ENCODE assay signal across 21 cellular contexts in genomic region chr7:40749877-40750276, GRCh38.
A peak's percentile ranks its signal among the peaks of the same experiment; 100 is the strongest.
DNase-seq lines count a peak whose midpoint lies in the region; ATAC-seq, FAIRE-seq and TF ChIP-seq lines count a peak whose summit lies in the region.
"Had no signal": no experiment of that assay in that cellular context is flagged by ENCODE, and none has a peak within 500 bp of the region (broad histone marks: within the 10 kb centered on the region; RNA-seq: fewer than 3 reads in every experiment).

No MANE protein-coding gene starts in this region.

- H3K4me2 ChIP-seq in astrocyte (ENCODE audit: low read length): peak overlapping the region; percentile 38

- no peaks in the 10 kb centered on the region for H3K9me3 Mint-ChIP-seq in astrocyte (ENCODE audit: unreplicated experiment)
- peaks cover 0 to 17% (median 7%) of the 10 kb centered on the region in 8 donors for H3K9me3 Mint-ChIP-seq in CD4-positive, alpha-beta memory T cell
- H3K9me3 Mint-ChIP-seq: activated naive CD4-positive, alpha-beta T cell treated with anti-CD3 and anti-CD28 coated beads, Interleukin-2, amount 10 ng/mL, durations not matched to agents 7 days and 5 days; H9; naive B cell; T-cell had no signal

- no peaks in the 10 kb centered on the region for H3K36me3 Mint-ChIP-seq in astrocyte (ENCODE audit: low read depth, unreplicated experiment)
- H3K36me3 Mint-ChIP-seq in CD4-positive, alpha-beta memory T cell: no peaks in the 10 kb centered on the region
- H3K36me3 Mint-ChIP-seq: activated CD4-positive, alpha-beta memory T cell treated with anti-CD3 and anti-CD28 coated beads for 36 hours; activated naive CD4-positive, alpha-beta T cell treated with anti-CD3 and anti-CD28 coated beads, Interleukin-2, amount 10 ng/mL, durations not matched to agents 7 days and 5 days; naive B cell; T-cell had no signal

- no peak overlapping the region for H3K27ac ChIP-seq in astrocyte (ENCODE audit: low read depth, low read length)
- no peak overlapping the region for H3K27ac ChIP-seq in CD4-positive, alpha-beta memory T cell (ENCODE audit: low read depth, low read length)
- H3K27ac ChIP-seq: HL-60, VCaP had no signal

- H3K4me3 ChIP-seq in AG04449 (ENCODE audit: low read depth, low read length) (no peak overlapping the region), astrocyte (ENCODE audit: insufficient read depth, low read depth, low read length) (no peak overlapping the region)
- no peak overlapping the region for H3K4me3 ChIP-seq in CD4-positive, alpha-beta memory T cell (ENCODE audit: low read length in 2 of 2)
- H3K4me3 ChIP-seq: lung had no signal

- intact Hi-C loops in CD4-positive, alpha-beta memory T cell (cut with micrococcal nuclease): no loop called here

- DNase-seq in AG04449 (ENCODE audit: low read depth, low spot score) (peak; percentile 49), HS-27A (ENCODE audit: low read depth) (peak; percentile 43), astrocyte (ENCODE audit: low read depth) (peak; percentile 66), middle frontal gyrus (ENCODE audit: extremely low spot score, low spot score) (peak; percentile 12), NCI-H2081 (lab: John Stamatoyannopoulos, UW) (no peak), SHP77 treated with DMSO at 0.1 percent for 48 hours (lab: John Stamatoyannopoulos, UW) (no peak)
- DNase-seq in CD4-positive, alpha-beta memory T cell: no peak
- DNase-seq: activated CD4-positive, alpha-beta memory T cell treated with anti-CD3 and anti-CD28 coated beads for 36 hours; activated naive CD4-positive, alpha-beta T cell treated with anti-CD3 and anti-CD28 coated beads, Interleukin-2, amount 10 ng/mL, durations not matched to agents 7 days and 5 days; H9; head of caudate nucleus; MV-4-11; naive B cell; NCI-H2029 treated with DMSO at 0.1 percent for 48 hours; NCI-H510A; T-cell had no signal

- H3K36me3 ChIP-seq in astrocyte (ENCODE audit: insufficient read depth, low read length): no peaks in the 10 kb centered on the region
- no peaks in the 10 kb centered on the region for H3K36me3 ChIP-seq in CD4-positive, alpha-beta memory T cell (ENCODE audit: insufficient read depth, low read length)

- TF ChIP-seq CTCF in AG04449 (IDR thresholded peaks at IDR 0.05; ENCODE audit: insufficient read depth, low read length, missing control alignments) (no peak), astrocyte (IDR thresholded peaks at IDR 0.05; ENCODE audit: insufficient read depth, low read depth, low read length) (no peak)

- H3K4me1 Mint-ChIP-seq in astrocyte (ENCODE audit: low read depth, unreplicated experiment): peaks cover 20% of the 10 kb centered on the region
- no peaks in the 10 kb centered on the region for H3K4me1 Mint-ChIP-seq in CD4-positive, alpha-beta memory T cell
- H3K4me1 Mint-ChIP-seq: activated naive CD4-positive, alpha-beta T cell treated with anti-CD3 and anti-CD28 coated beads, Interleukin-2, amount 10 ng/mL, durations not matched to agents 7 days and 5 days; naive B cell; T-cell had no signal

- H3K79me2 ChIP-seq in astrocyte (ENCODE audit: insufficient read depth, low read length): no peaks in the 10 kb centered on the region

- H3K27me3 ChIP-seq in astrocyte (ENCODE audit: insufficient read depth, low read length): no peaks in the 10 kb centered on the region
- no peaks in the 10 kb centered on the region for H3K27me3 ChIP-seq in CD4-positive, alpha-beta memory T cell (ENCODE audit: insufficient read depth, low read length)

- no peak overlapping the region for H2AFZ ChIP-seq in astrocyte (ENCODE audit: low read depth, low read length)

- no peaks in the 10 kb centered on the region for H3K9me3 ChIP-seq in astrocyte (ENCODE audit: insufficient read depth, low read depth, low read length)
- H3K9me3 ChIP-seq in CD4-positive, alpha-beta memory T cell (ENCODE audit: control insufficient read depth in 1 of 2, low read length in 2 of 2): no peaks in the 10 kb centered on the region

- no peak for ATAC-seq in HG03025 (IDR thresholded peaks at IDR 0.05; ENCODE audit: low FRiP score, unreplicated experiment)
- ATAC-seq: T-cell had no signal

- no peaks in the 10 kb centered on the region for H3K27me3 Mint-ChIP-seq in astrocyte (ENCODE audit: low read depth, unreplicated experiment)
- H3K27me3 Mint-ChIP-seq in CD4-positive, alpha-beta memory T cell: no peaks in the 10 kb centered on the region
- H3K27me3 Mint-ChIP-seq: activated CD4-positive, alpha-beta memory T cell treated with anti-CD3 and anti-CD28 coated beads for 36 hours; activated naive CD4-positive, alpha-beta T cell treated with anti-CD3 and anti-CD28 coated beads, Interleukin-2, amount 10 ng/mL, durations not matched to agents 7 days and 5 days; T-cell had no signal

- peaks cover 6% of the 10 kb centered on the region for H3K4me1 ChIP-seq in astrocyte (ENCODE audit: insufficient read depth, low read length)
- H3K4me1 ChIP-seq in CD4-positive, alpha-beta memory T cell (ENCODE audit: insufficient read depth, low read length): no peaks in the 10 kb centered on the region

- H4K20me1 ChIP-seq in astrocyte (ENCODE audit: insufficient read depth, low read length): no peaks in the 10 kb centered on the region

- peak overlapping the region; percentile 47 for H3K27ac Mint-ChIP-seq in astrocyte (ENCODE audit: unreplicated experiment)
- H3K27ac Mint-ChIP-seq in CD4-positive, alpha-beta memory T cell: no peak overlapping the region
- H3K27ac Mint-ChIP-seq: activated CD4-positive, alpha-beta memory T cell treated with anti-CD3 and anti-CD28 coated beads for 36 hours; activated naive CD4-positive, alpha-beta T cell treated with anti-CD3 and anti-CD28 coated beads, Interleukin-2, amount 10 ng/mL, durations not matched to agents 7 days and 5 days; naive B cell; T-cell had no signal

- POLR2A ChIA-PET in AG04449 (lab: Yijun Ruan, JAX): interaction anchor here (1.2 kb wide), 1 partner anchor 538 kb away, joined by 3 read pairs; no protein-coding TSS in a partner anchor
- POLR2A ChIA-PET in CD4-positive, alpha-beta memory T cell (lab: Charles Lee; ENCODE audit: partially characterized antibody): no interaction called here

- peak overlapping the region; percentile 3 for H3K9ac ChIP-seq in astrocyte (ENCODE audit: low read length)

- CTCF ChIA-PET in AG04449 (lab: Yijun Ruan, JAX): interaction anchor here (1.2 to 2.7 kb wide), 5 partner anchors 11 to 955 kb away, joined by 3 to 10 read pairs (median 5); no protein-coding TSS in a partner anchor
- CTCF ChIA-PET in CD4-positive, alpha-beta memory T cell (lab: Charles Lee; ENCODE audit: partially characterized antibody): no interaction called here

- peak; percentile 58 for FAIRE-seq in astrocyte (lab: Jason Lieb, UNC)
- FAIRE-seq: A204.1 had no signal

- H3K4me3 Mint-ChIP-seq in astrocyte (ENCODE audit: unreplicated experiment): no peak overlapping the region
- no peak overlapping the region for H3K4me3 Mint-ChIP-seq in CD4-positive, alpha-beta memory T cell
- H3K4me3 Mint-ChIP-seq: activated CD4-positive, alpha-beta memory T cell treated with anti-CD3 and anti-CD28 coated beads for 36 hours; activated naive CD4-positive, alpha-beta T cell treated with anti-CD3 and anti-CD28 coated beads, Interleukin-2, amount 10 ng/mL, durations not matched to agents 7 days and 5 days; H9; naive B cell; T-cell had no signal

Comparison
In these comparisons a context has a peak if more than half of its experiments do, and no peak if none do; other contexts are left out.
1. DNase-seq: peak in AG04449 (single experiment), HS-27A (single experiment), astrocyte (single experiment) and middle frontal gyrus (single experiment); none in CD4-positive, alpha-beta memory T cell (0 of 5), NCI-H2081 (0 of 2) and SHP77 treated with DMSO at 0.1 percent for 48 hours (single experiment).